In the genomic region with DNA sequence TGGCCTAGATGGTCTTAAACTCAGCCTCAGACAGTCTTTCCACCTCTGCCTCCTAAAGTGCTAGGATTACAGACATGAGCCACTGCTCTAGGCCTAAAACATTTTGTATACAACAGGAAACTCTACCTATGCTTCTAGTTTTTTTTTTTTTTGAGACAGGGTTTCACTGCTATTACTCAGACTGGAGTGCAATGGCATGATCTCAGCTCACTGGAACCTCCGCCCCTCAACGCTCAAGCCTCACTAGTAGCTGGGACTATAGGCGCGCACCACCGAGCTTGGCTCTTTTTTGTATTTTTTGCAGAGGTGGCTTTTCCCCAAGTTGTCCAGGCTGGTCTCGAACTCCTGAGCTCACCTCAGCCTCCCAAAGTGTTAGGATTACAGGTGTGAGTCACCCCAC, we compare ENCODE assay signal across 1 cellular context.
TF ChIP-seq lines count a peak whose summit lies in the region.

No MANE protein-coding gene starts in this region.

TF ChIP-seq in WTC11, 78 proteins besides CTCF, POLR2A, EP300 and RAD21 (continued from another document):
- TF ChIP-seq GABPB1 (CRISPR knock-in tag; IDR thresholded peaks at IDR 0.05) (no peak), ZNF317 (CRISPR knock-in tag; IDR thresholded peaks at IDR 0.05; ENCODE audit: borderline replicate concordance, low read depth) (no peak), MYBL2 (CRISPR knock-in tag; IDR thresholded peaks at IDR 0.05) (no peak), NFE2L1 (CRISPR knock-in tag; IDR thresholded peaks at IDR 0.05) (no peak), GRHL2 (CRISPR knock-in tag; IDR thresholded peaks at IDR 0.05; ENCODE audit: insufficient replicate concordance, severe bottlenecking) (no peak), ZNF671 (CRISPR knock-in tag; IDR thresholded peaks at IDR 0.05) (no peak), AR (CRISPR knock-in tag; IDR thresholded peaks at IDR 0.05) (no peak)
- TF ChIP-seq, protein P1, sequence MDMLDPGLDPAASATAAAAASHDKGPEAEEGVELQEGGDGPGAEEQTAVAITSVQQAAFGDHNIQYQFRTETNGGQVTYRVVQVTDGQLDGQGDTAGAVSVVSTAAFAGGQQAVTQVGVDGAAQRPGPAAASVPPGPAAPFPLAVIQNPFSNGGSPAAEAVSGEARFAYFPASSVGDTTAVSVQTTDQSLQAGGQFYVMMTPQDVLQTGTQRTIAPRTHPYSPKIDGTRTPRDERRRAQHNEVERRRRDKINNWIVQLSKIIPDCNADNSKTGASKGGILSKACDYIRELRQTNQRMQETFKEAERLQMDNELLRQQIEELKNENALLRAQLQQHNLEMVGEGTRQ (CRISPR knock-in tag; IDR thresholded peaks at IDR 0.05): no peak
- TF ChIP-seq, protein P2, sequence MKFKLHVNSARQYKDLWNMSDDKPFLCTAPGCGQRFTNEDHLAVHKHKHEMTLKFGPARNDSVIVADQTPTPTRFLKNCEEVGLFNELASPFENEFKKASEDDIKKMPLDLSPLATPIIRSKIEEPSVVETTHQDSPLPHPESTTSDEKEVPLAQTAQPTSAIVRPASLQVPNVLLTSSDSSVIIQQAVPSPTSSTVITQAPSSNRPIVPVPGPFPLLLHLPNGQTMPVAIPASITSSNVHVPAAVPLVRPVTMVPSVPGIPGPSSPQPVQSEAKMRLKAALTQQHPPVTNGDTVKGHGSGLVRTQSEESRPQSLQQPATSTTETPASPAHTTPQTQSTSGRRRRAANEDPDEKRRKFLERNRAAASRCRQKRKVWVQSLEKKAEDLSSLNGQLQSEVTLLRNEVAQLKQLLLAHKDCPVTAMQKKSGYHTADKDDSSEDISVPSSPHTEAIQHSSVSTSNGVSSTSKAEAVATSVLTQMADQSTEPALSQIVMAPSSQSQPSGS (CRISPR knock-in tag; IDR thresholded peaks at IDR 0.05; ENCODE audit: borderline replicate concordance, low read depth): no peak
